26 cellular contexts compared by ENCODE assay signal in the genomic region with DNA sequence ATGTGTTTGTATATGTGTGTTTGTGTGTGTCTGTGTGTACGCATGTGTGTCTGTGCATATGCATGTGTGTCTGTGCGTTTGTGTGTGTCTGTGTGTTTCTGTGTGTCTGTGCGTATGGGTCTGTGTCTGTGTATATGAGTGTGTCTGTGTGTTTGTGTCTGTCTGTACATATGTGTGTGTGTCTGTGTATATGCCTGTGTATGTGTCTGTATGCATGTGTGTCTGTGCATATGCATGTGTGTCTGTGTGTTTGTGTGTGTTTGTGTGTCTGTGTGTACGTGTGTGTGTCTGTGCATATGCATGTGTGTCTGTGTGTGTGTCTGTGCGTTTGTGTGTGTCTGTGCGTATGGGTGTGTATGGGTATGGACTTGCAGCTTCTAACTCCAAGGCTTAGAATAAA.
"Had no signal": no experiment of that assay in that cellular context is flagged by ENCODE, and none has a peak within 500 bp of the region (broad histone marks: within the 10 kb centered on the region; RNA-seq: fewer than 3 reads in every experiment).

No MANE protein-coding gene starts in this region.

- H3K4me3 Mint-ChIP-seq: activated CD4-positive, alpha-beta T cell treated with anti-CD3 and anti-CD28 coated beads, Interleukin-2, amount 10 ng/mL, durations not matched to agents 7 days and 5 days; activated CD8-positive, alpha-beta T cell treated with anti-CD3 and anti-CD28 coated beads for 36 hours; activated naive CD8-positive, alpha-beta T cell; T-cell had no signal

- ATAC-seq: activated CD8-positive, alpha-beta T cell treated with anti-CD3 and anti-CD28 coated beads for 36 hours; T-cell had no signal

- H3K4me2 ChIP-seq: KMS-11 had no signal

- H3K36me3 ChIP-seq: brain microvascular endothelial cell, cardiac muscle cell had no signal

- H3K36me3 Mint-ChIP-seq: T-cell had no signal

- H3K27ac ChIP-seq: brain microvascular endothelial cell, cardiac muscle cell, KMS-11, SK-N-MC, VCaP had no signal

- H3K9me3 Mint-ChIP-seq: activated CD8-positive, alpha-beta T cell treated with anti-CD3 and anti-CD28 coated beads for 36 hours had no signal

- H3K9ac ChIP-seq: KMS-11 had no signal

- H3K27me3 ChIP-seq: brain microvascular endothelial cell, cardiac muscle cell had no signal

- H3K4me3 ChIP-seq: cardiac muscle cell, SK-N-MC had no signal

- DNase-seq: activated CD4-positive, alpha-beta T cell treated with anti-CD3 and anti-CD28 coated beads, Interleukin-2, amount 10 ng/mL, durations not matched to agents 7 days and 5 days; activated CD4-positive, CD25-positive, alpha-beta regulatory T cell; activated CD8-positive, alpha-beta memory T cell treated with anti-CD3 and anti-CD28 coated beads, Interleukin-2, amount 50 U/mL, for 4 hours; activated CD8-positive, alpha-beta T cell treated with anti-CD3 and anti-CD28 coated beads for 36 hours; activated effector memory CD4-positive, alpha-beta T cell treated with Interleukin-2 at 50 U/mL for 16 hours; activated naive CD4-positive, alpha-beta T cell; brain microvascular endothelial cell; cerebellar nuclear complex; NCI-H1092; NCI-H1417; NCI-H1694; NCI-H2029; NCI-H345; NCI-H510A; NCI-H526 treated with DMSO at 0.1 percent for 48 hours; NCI-H82; SIG-M5; T-cell; T-helper 2 cell; T1000 had no signal

- H3K27ac Mint-ChIP-seq: activated CD4-positive, alpha-beta T cell treated with anti-CD3 and anti-CD28 coated beads, Interleukin-2, amount 10 ng/mL, durations not matched to agents 7 days and 5 days; activated CD8-positive, alpha-beta T cell treated with anti-CD3 and anti-CD28 coated beads for 36 hours; activated naive CD8-positive, alpha-beta T cell; T-cell had no signal

- H3K4me1 Mint-ChIP-seq: activated CD4-positive, alpha-beta T cell treated with anti-CD3 and anti-CD28 coated beads, Interleukin-2, amount 10 ng/mL, durations not matched to agents 7 days and 5 days; T-cell had no signal

- FAIRE-seq: TTC549 had no signal

- H3K27me3 Mint-ChIP-seq: activated CD4-positive, alpha-beta T cell treated with anti-CD3 and anti-CD28 coated beads, Interleukin-2, amount 10 ng/mL, durations not matched to agents 7 days and 5 days had no signal
